32 cellular contexts compared by ENCODE assay signal in genomic region chr7:157887400-157887799, GRCh38.
"Had no signal": no experiment of that assay in that cellular context is flagged by ENCODE, and none has a peak within 500 bp of the region (broad histone marks: within the 10 kb centered on the region; RNA-seq: fewer than 3 reads in every experiment).

No MANE protein-coding gene starts in this region.

- H3K4me3 ChIP-seq: adrenal gland, body of pancreas, breast epithelium had no signal

- H3K27ac ChIP-seq: adrenal gland, body of pancreas, brain microvascular endothelial cell, breast epithelium, VCaP had no signal

- H3K4me1 ChIP-seq: adrenal gland, body of pancreas, breast epithelium had no signal

- DNase-seq: activated B cell treated with CpG ODN at 0.5 μM for 24 hours; activated CD4-positive, alpha-beta memory T cell treated with anti-CD3 and anti-CD28 coated beads for 36 hours; activated CD4-positive, alpha-beta T cell treated with anti-CD3 and anti-CD28 coated beads for 4 hours; activated CD4-positive, alpha-beta T cell treated with anti-CD3 and anti-CD28 coated beads, Interleukin-2, amount 10 ng/mL, durations not matched to agents 24 days and 14 days; activated CD4-positive, alpha-beta T cell treated with anti-CD3 and anti-CD28 coated beads, Interleukin-2, amount 50 U/mL, for 1 hour; activated CD4-positive, alpha-beta T cell treated with anti-CD3 and anti-CD28 coated beads, Interleukin-2, amount 50 U/mL, for 4 hours; activated CD4-positive, CD25-positive, alpha-beta regulatory T cell treated with anti-CD3 and anti-CD28 coated beads, Interleukin-2, amount 50 U/mL, for 72 hours; activated CD8-positive, alpha-beta memory T cell treated with anti-CD3 and anti-CD28 coated beads, Interleukin-2, amount 50 U/mL, for 4 hours; activated CD8-positive, alpha-beta T cell treated with anti-CD3 and anti-CD28 coated beads for 36 hours; activated effector memory CD4-positive, alpha-beta T cell treated with anti-CD3 and anti-CD28 coated beads, Interleukin-2, amount 50 U/mL, for 16 hours; activated gamma-delta T cell treated with Interleukin-2 at 50 U/mL for 16 hours; activated naive CD4-positive, alpha-beta T cell; activated naive CD4-positive, alpha-beta T cell treated with anti-CD3 and anti-CD28 coated beads for 36 hours; activated naive CD4-positive, alpha-beta T cell treated with anti-CD3 and anti-CD28 coated beads, Interleukin-2, amount 50 U/mL, for 16 hours; activated naive CD8-positive, alpha-beta T cell treated with anti-CD3 and anti-CD28 coated beads for 36 hours; activated T-cell treated with anti-CD3 and anti-CD28 coated beads for 4 hours; activated T-cell treated with anti-CD3 and anti-CD28 coated beads, Interleukin-2, amount 50 U/mL, for 1 hour; activated T-cell treated with anti-CD3 and anti-CD28 coated beads, Interleukin-2, amount 50 U/mL, for 4 hours; activated T-cell treated with anti-CD3 and anti-CD28 coated beads, Interleukin-2, amount 50 U/mL, for 72 hours; adrenal gland; amniotic stem cell; body of pancreas; brain microvascular endothelial cell; central memory CD4-positive, alpha-beta T cell; SW 1271; T-helper 1 cell; T-helper 2 cell; T-helper 9 cell had no signal

- H3K27me3 ChIP-seq: adrenal gland, body of pancreas, brain microvascular endothelial cell had no signal

- H3K36me3 ChIP-seq: adrenal gland, brain microvascular endothelial cell, breast epithelium had no signal

- ATAC-seq: activated CD8-positive, alpha-beta T cell treated with anti-CD3 and anti-CD28 coated beads for 36 hours; activated naive CD4-positive, alpha-beta T cell treated with anti-CD3 and anti-CD28 coated beads, Interleukin-2, amount 50 U/mL, for 72 hours; activated T-cell treated with anti-CD3 and anti-CD28 coated beads, Interleukin-2, amount 50 U/mL, for 4 hours; activated T-cell treated with anti-CD3 and anti-CD28 coated beads, Interleukin-2, amount 50 U/mL, for 72 hours; activated T-helper 17 cell treated with anti-CD3 and anti-CD28 coated beads, Interleukin-2, amount 50 U/mL, for 72 hours; body of pancreas had no signal

- H3K9me3 ChIP-seq: adrenal gland, body of pancreas had no signal
